Comparison of ENCODE assay signal across 18 cellular contexts in the genomic region with DNA sequence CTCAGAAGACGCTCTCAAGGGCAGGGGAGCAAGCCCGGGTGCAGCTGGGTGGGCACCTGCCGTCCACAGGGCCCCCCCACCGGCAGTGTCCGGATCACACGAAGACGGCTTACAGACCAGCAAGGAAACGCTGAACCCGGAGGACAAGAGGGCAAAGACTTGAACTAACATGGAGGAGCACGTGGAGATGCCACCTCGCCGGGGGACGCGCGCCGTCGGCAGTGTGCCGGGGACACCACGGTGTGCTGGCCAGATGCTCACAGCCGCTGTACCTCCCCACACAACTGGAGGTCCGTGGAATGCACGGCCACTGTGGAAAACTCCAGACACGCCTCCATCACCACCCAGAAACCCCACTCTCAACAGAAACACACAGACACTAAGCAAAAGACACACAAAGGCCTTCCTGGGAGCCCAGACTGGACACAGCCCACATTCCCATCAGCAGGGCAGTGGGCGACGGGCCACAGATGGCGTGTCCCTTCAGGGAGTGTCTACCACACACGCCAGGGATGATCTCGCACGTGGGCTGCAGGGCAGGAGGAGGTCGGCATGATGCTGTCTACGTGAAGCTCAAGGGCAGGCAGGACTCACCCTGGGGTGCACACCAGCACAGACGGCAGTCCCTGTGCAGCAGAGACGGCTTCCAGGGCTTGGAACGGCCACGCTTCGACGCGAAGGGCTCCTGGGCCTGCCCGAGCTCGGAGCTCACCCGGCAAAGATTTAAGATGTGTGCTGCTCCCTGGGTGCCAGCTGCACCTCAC.
"Had no signal": no experiment of that assay in that cellular context is flagged by ENCODE, and none has a peak within 500 bp of the region (broad histone marks: within the 10 kb centered on the region; RNA-seq: fewer than 3 reads in every experiment).

No MANE protein-coding gene starts in this region.

- H3K4me3 ChIP-seq: hepatocyte, spleen, thoracic aorta had no signal

- H3K27ac ChIP-seq: hepatocyte, spleen, thoracic aorta had no signal

- H2AFZ ChIP-seq: hepatocyte had no signal

- H3K27me3 ChIP-seq: hepatocyte, spleen had no signal

- DNase-seq: activated CD4-positive, alpha-beta memory T cell treated with anti-CD3 and anti-CD28 coated beads, Interleukin-2, amount 10 ng/mL, durations not matched to agents 7 days and 5 days; activated CD4-positive, alpha-beta T cell treated with anti-CD3 and anti-CD28 coated beads, Interleukin-2, amount 10 ng/mL, durations not matched to agents 24 days and 14 days; activated effector memory CD4-positive, alpha-beta T cell treated with Interleukin-2 at 50 U/mL for 16 hours; activated naive CD4-positive, alpha-beta T cell treated with anti-CD3 and anti-CD28 coated beads for 36 hours; activated T-cell treated with anti-CD3 and anti-CD28 coated beads, Interleukin-2, amount 50 U/mL, for 72 hours; effector CD4-positive, alpha-beta T cell; erythroblast; foreskin fibroblast; kidney glomerular epithelial cell; posterior cingulate gyrus; spleen; stimulated activated CD4-positive, alpha-beta T cell treated with anti-CD3 and anti-CD28 coated beads, Interleukin-4, amount 100 ng/mL, for 1 hour; stimulated activated naive CD4-positive, alpha-beta T cell had no signal

- H3K36me3 Mint-ChIP-seq: type B pancreatic cell had no signal

- H3K4me1 Mint-ChIP-seq: activated CD4-positive, alpha-beta memory T cell treated with anti-CD3 and anti-CD28 coated beads, Interleukin-2, amount 10 ng/mL, durations not matched to agents 7 days and 5 days had no signal

- H3K4me3 Mint-ChIP-seq: activated CD4-positive, alpha-beta memory T cell treated with anti-CD3 and anti-CD28 coated beads, Interleukin-2, amount 10 ng/mL, durations not matched to agents 7 days and 5 days; activated CD4-positive, alpha-beta T cell treated with anti-CD3 and anti-CD28 coated beads, Interleukin-2, amount 10 ng/mL, durations not matched to agents 24 days and 14 days; activated naive CD4-positive, alpha-beta T cell treated with anti-CD3 and anti-CD28 coated beads for 36 hours; activated T-cell treated with anti-CD3 and anti-CD28 coated beads, Interleukin-2, amount 50 U/mL, for 72 hours; dendritic cell treated with granulocyte-macrophage colony-stimulating factor and Interleukin-4, amounts not matched to agents 40 ng/mL and 50 ng/mL, for 4 days; type B pancreatic cell had no signal

- H3K79me2 ChIP-seq: hepatocyte had no signal

- H3K9me3 ChIP-seq: spleen, thoracic aorta had no signal

- H3K4me2 ChIP-seq: hepatocyte had no signal

- ATAC-seq: activated CD4-positive, CD25-positive, alpha-beta regulatory T cell treated with anti-CD3 and anti-CD28 coated beads, Interleukin-2, amount 50 U/mL, for 24 hours; activated T-cell treated with anti-CD3 and anti-CD28 coated beads, Interleukin-2, amount 50 U/mL, for 72 hours had no signal

- H3K36me3 ChIP-seq: spleen, thoracic aorta had no signal

- H3K27ac Mint-ChIP-seq: activated CD4-positive, alpha-beta memory T cell treated with anti-CD3 and anti-CD28 coated beads, Interleukin-2, amount 10 ng/mL, durations not matched to agents 7 days and 5 days; activated CD4-positive, alpha-beta T cell treated with anti-CD3 and anti-CD28 coated beads, Interleukin-2, amount 10 ng/mL, durations not matched to agents 24 days and 14 days; activated naive CD4-positive, alpha-beta T cell treated with anti-CD3 and anti-CD28 coated beads for 36 hours; activated T-cell treated with anti-CD3 and anti-CD28 coated beads, Interleukin-2, amount 50 U/mL, for 72 hours; dendritic cell treated with granulocyte-macrophage colony-stimulating factor and Interleukin-4, amounts not matched to agents 40 ng/mL and 50 ng/mL, for 4 days; type B pancreatic cell had no signal
